1 cellular context compared by ENCODE assay signal in genomic region chr11:18394928-18395734, GRCh38.
TF ChIP-seq lines count a peak whose summit lies in the region.

No MANE protein-coding gene starts in this region.

TF ChIP-seq in IMR-90, 13 proteins besides CTCF, POLR2A, EP300 and RAD21:
- TF ChIP-seq BHLHE40 (IDR thresholded peaks at IDR 0.05; ENCODE audit: low read depth, low read length) (no peak), FOS (IDR thresholded peaks at IDR 0.05; ENCODE audit: low read depth, low read length) (no peak), NFE2L2 (IDR thresholded peaks at IDR 0.05; ENCODE audit: low read depth, low read length) (no peak), RFX5 (IDR thresholded peaks at IDR 0.05; ENCODE audit: low read depth, low read length) (no peak), ELK1 (IDR thresholded peaks at IDR 0.05; ENCODE audit: borderline replicate concordance, low read depth, low read length) (no peak), MAFK (IDR thresholded peaks at IDR 0.05; ENCODE audit: low read depth, low read length) (no peak), MXI1 (IDR thresholded peaks at IDR 0.05; ENCODE audit: borderline replicate concordance, low read depth, low read length) (no peak), CEBPB (IDR thresholded peaks at IDR 0.05; ENCODE audit: low read depth, low read length) (no peak), CHD1 (IDR thresholded peaks at IDR 0.05; ENCODE audit: low read depth, low read length) (no peak; the same call in 1 of the 2 replicates), USF2 (IDR thresholded peaks at IDR 0.05; ENCODE audit: low read depth, low read length) (no peak), SMC3 (IDR thresholded peaks at IDR 0.05; ENCODE audit: low read depth, low read length) (no peak), MAZ (IDR thresholded peaks at IDR 0.05; ENCODE audit: borderline replicate concordance, low read depth, low read length) (no peak), RCOR1 (IDR thresholded peaks at IDR 0.05; ENCODE audit: insufficient replicate concordance, low read length) (no peak)
